Comparison of ENCODE assay signal across 1 cellular context in genomic region chr5:160266752-160267345, GRCh38.
TF ChIP-seq lines count a peak whose summit lies in the region.

No MANE protein-coding gene starts in this region.

TF ChIP-seq in GM23338, 12 proteins besides CTCF, POLR2A, EP300 and RAD21 (continued from another document):
- TF ChIP-seq ZNF462 (CRISPR knock-in tag; IDR thresholded peaks at IDR 0.05) = no peak
- TF ChIP-seq STAT1 (IDR thresholded peaks at IDR 0.05; ENCODE audit: unreplicated experiment) = no peak
- no peak for TF ChIP-seq ETS1 (IDR thresholded peaks at IDR 0.05)
- no peak for TF ChIP-seq ZNF114 (CRISPR knock-in tag; IDR thresholded peaks at IDR 0.05)
- no peak for TF ChIP-seq REST (IDR thresholded peaks at IDR 0.05; ENCODE audit: unreplicated experiment)
- TF ChIP-seq EZH2phosphoT487 (IDR thresholded peaks at IDR 0.05; ENCODE audit: unreplicated experiment) = no peak
- TF ChIP-seq POLR2AphosphoS5 (IDR thresholded peaks at IDR 0.05; ENCODE audit: low read depth) = no peak
- TF ChIP-seq JUNB (IDR thresholded peaks at IDR 0.05; ENCODE audit: unreplicated experiment) = no peak
- no peak for TF ChIP-seq EZH2 (IDR thresholded peaks at IDR 0.05; ENCODE audit: low read depth, unreplicated experiment)
- no peak for TF ChIP-seq ZNF331 (CRISPR knock-in tag; IDR thresholded peaks at IDR 0.05; ENCODE audit: low read depth)
TF ChIP-seq in GM23338: peak in this region for 0.
